In genomic region chr6:73308712-73309533, GRCh38 we compare ENCODE assay signal across 8 cellular contexts. TPM values are rescaled to one million over a fixed set of nuclear protein-coding genes. Genes with fewer than 3 reads are reported as not detected.
DNase-seq lines count a peak whose midpoint lies in the region; ATAC-seq and TF ChIP-seq lines count a peak whose summit lies in the region.

No MANE protein-coding gene starts in this region.

- H3K79me2 ChIP-seq in GM23248 (ENCODE audit: insufficient read depth): no peaks in the 10 kb centered on the region

- ATAC-seq in HG03520 (IDR thresholded peaks at IDR 0.05; ENCODE audit: unreplicated experiment): no peak
- no peak for ATAC-seq in GM19035 (IDR thresholded peaks at IDR 0.05; ENCODE audit: unreplicated experiment)

- H3F3A ChIP-seq in GM23248 (ENCODE audit: insufficient read depth): no peaks in the 10 kb centered on the region

- H3K4me3 ChIP-seq in GM23248 (peak overlapping the region; percentile 80), fibroblast of mammary gland (ENCODE audit: control insufficient read depth, low read depth, low read length) (peak overlapping the region; percentile 80)

- in situ Hi-C loops in GM23248 (cut with MboI): no loop called here

- no peak overlapping the region for H3K27ac ChIP-seq in GM23248

- H3K4me1 ChIP-seq in GM23248 (ENCODE audit: insufficient read depth): no peaks in the 10 kb centered on the region

- H3K36me3 ChIP-seq in GM23248 (ENCODE audit: low read depth): no peaks in the 10 kb centered on the region

- DNase-seq in AG20443 (ENCODE audit: low spot score) (peak; percentile 13), GM23248 (no peak), SHP77 treated with DMSO at 0.1 percent for 48 hours (lab: John Stamatoyannopoulos, UW) (peak; percentile 64), fibroblast of mammary gland (ENCODE audit: low read depth) (peak; percentile 22), progenitor cell of endocrine pancreas (ENCODE audit: low spot score, unreplicated experiment) (no peak), GM19240 (ENCODE audit: insufficient read length, low spot score) (no peak)

- H3K27me3 Mint-ChIP-seq in progenitor cell of endocrine pancreas: no peaks in the 10 kb centered on the region

- no peaks in the 10 kb centered on the region for H4K20me1 ChIP-seq in GM23248 (ENCODE audit: insufficient read depth)

- TF ChIP-seq CTCF in fibroblast of mammary gland (conservative IDR thresholded peaks at IDR 0.05; ENCODE audit: control insufficient read depth, insufficient read depth, low read depth, low read length) (peak; percentile 16), progenitor cell of endocrine pancreas (IDR thresholded peaks at IDR 0.05; ENCODE audit: unreplicated experiment) (peak; percentile 44)

- peaks cover 16% of the 10 kb centered on the region for H3K4me1 Mint-ChIP-seq in progenitor cell of endocrine pancreas (ENCODE audit: low read depth)

- WGBS in GM23248 (ENCODE audit: low coverage in 1 of 2, low lambda C conversion rate in 2 of 2, missing lambda C conversion rate in 2 of 2), 2 experiments: 96 to 98% methylated on average over 26 of the region's 26 CpGs

- peak overlapping the region; percentile 88 for H2AFZ ChIP-seq in GM23248

- H3K4me2 ChIP-seq in GM23248 (ENCODE audit: unreplicated experiment): peak overlapping the region; percentile 96

- peak overlapping the region; percentile 97 for H3K4me3 Mint-ChIP-seq in progenitor cell of endocrine pancreas (ENCODE audit: low read depth)

- H3K9me3 ChIP-seq in GM23248 (ENCODE audit: low read depth): no peaks in the 10 kb centered on the region

- H3K27me3 ChIP-seq in GM23248 (replicated peaks; ENCODE audit: insufficient read depth): no peaks in the 10 kb centered on the region

- peak overlapping the region; percentile 98 for H3K27ac Mint-ChIP-seq in progenitor cell of endocrine pancreas

- no peaks in the 10 kb centered on the region for H3K9me2 ChIP-seq in GM23248 (ENCODE audit: insufficient read depth)

- H3K36me3 Mint-ChIP-seq in progenitor cell of endocrine pancreas (ENCODE audit: insufficient read depth): peaks cover 21% of the 10 kb centered on the region

- H3K9me3 Mint-ChIP-seq in progenitor cell of endocrine pancreas (ENCODE audit: low read depth): peaks cover 16% of the 10 kb centered on the region

- peak overlapping the region; percentile 72 for H3K9ac ChIP-seq in GM23248

RNA-seq across cellular contexts. Expression of gene DPPA5, which starts 45.2 kb away (rescaled TPM):
- not detected in 2 replicates for total RNA-seq in GM23248 (2014; rRNA removed; shearing (Covaris generic))
- not detected in 2 replicates for polyA plus RNA-seq in GM23248 (2016; fragmentation: Nextera tagmentation; extraction: Ambion mirVana)
- total RNA-seq in progenitor cell of endocrine pancreas: not detected in 2 replicates

RNA-seq across cellular contexts. Expression of gene KHDC1, which starts 45.9 kb away (rescaled TPM):
- 0.13 and 1.1 TPM in 2 replicates for total RNA-seq in GM23248 (2014; rRNA removed; shearing (Covaris generic))
- polyA plus RNA-seq in GM23248 (2016; fragmentation: Nextera tagmentation; extraction: Ambion mirVana): 2.9 and 3.8 TPM in 2 replicates
- 7.9 and 8.0 TPM in 2 replicates for total RNA-seq in progenitor cell of endocrine pancreas

RNA-seq across cellular contexts. Expression of gene KHDC3L, which starts 53.5 kb away (rescaled TPM):
- total RNA-seq in GM23248 (2014; rRNA removed; shearing (Covaris generic)): not detected in 2 replicates
- polyA plus RNA-seq in GM23248 (2016; fragmentation: Nextera tagmentation; extraction: Ambion mirVana): not detected in 2 replicates
- total RNA-seq in progenitor cell of endocrine pancreas: not detected in 2 replicates

Comparison
In these comparisons a context has a peak if more than half of its experiments do, and no peak if none do; other contexts are left out.
1. DNase-seq: peak in AG20443 (single experiment), SHP77 treated with DMSO at 0.1 percent for 48 hours (single experiment) and fibroblast of mammary gland (single experiment); none in GM23248 (single experiment), progenitor cell of endocrine pancreas (single experiment) and GM19240 (single experiment).